Comparison of ENCODE assay signal across 9 cellular contexts in the genomic region with DNA sequence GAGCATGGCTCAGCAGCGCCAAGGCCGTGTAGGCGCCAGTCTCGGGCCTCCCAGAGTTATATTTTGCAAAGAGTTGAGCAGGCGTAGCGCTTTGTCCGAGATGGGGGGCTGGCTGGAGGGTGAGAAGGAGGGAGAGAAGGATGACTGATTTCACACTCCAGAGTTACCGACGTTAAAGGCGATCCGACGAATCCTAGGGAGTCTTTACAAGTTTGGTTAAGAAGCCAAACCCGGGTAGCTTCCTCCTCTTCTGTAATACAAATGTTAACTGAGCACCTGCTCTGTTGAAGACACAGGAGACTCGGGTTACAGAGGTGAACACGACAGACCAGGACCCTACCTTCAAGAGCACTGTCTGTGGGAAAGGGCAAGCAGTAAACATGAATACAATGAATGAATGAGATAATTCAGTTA. TPM values are rescaled to one million over a fixed set of nuclear protein-coding genes. Genes with fewer than 3 reads are reported as not detected.
DNase-seq lines count a peak whose midpoint lies in the region; ATAC-seq, FAIRE-seq and TF ChIP-seq lines count a peak whose summit lies in the region.
"Had no signal": no experiment of that assay in that cellular context is flagged by ENCODE, and none has a peak within 500 bp of the region (broad histone marks: within the 10 kb centered on the region; RNA-seq: fewer than 3 reads in every experiment).

No MANE protein-coding gene starts in this region.

- peak overlapping the region; percentile 100 for H3K27ac Mint-ChIP-seq in osteocyte (ENCODE audit: unreplicated experiment)

- H3K27me3 Mint-ChIP-seq in osteocyte (ENCODE audit: unreplicated experiment), result no peaks in the 10 kb centered on the region

- DNase-seq in DMS79 treated with DMSO at 0.1 percent for 48 hours (lab: John Stamatoyannopoulos, UW) (peak; percentile 57), NAMALWA (ENCODE audit: low spot score) (peak; percentile 61), osteocyte (ENCODE audit: extremely low spot score, unreplicated experiment) (no peak), H54 (ENCODE audit: insufficient read length, low spot score) (no peak), NCI-H1436 (lab: John Stamatoyannopoulos, UW) (no peak)

- peak overlapping the region; percentile 38 for H3K27ac ChIP-seq in ectodermal cell (ENCODE audit: insufficient read depth, low read depth, low read length, poor library complexity, severe bottlenecking)

- peak overlapping the region; percentile 62 for H3K4me3 ChIP-seq in ectodermal cell (ENCODE audit: insufficient read depth, low read depth, low read length)

- H3K4me3 Mint-ChIP-seq in osteocyte (ENCODE audit: unreplicated experiment), result peak overlapping the region; percentile 91

- no peak for TF ChIP-seq CTCF in osteocyte (IDR thresholded peaks at IDR 0.05)

- no peaks in the 10 kb centered on the region for H3K9me3 Mint-ChIP-seq in osteocyte (ENCODE audit: unreplicated experiment)

- FAIRE-seq in H54 (lab: Jason Lieb, UNC), result no peak

- H3K4me1 Mint-ChIP-seq in osteocyte (ENCODE audit: unreplicated experiment), result peaks cover 69% of the 10 kb centered on the region

- ATAC-seq in GM21526 (IDR thresholded peaks at IDR 0.05; ENCODE audit: low FRiP score, unreplicated experiment) (no peak), HG03039 (IDR thresholded peaks at IDR 0.05; ENCODE audit: unreplicated experiment) (no peak)

- H3K27me3 ChIP-seq in ectodermal cell (ENCODE audit: control insufficient read depth, insufficient read depth, low read length, poor library complexity, severe bottlenecking), result no peaks in the 10 kb centered on the region

- WGBS in ectodermal cell, 2 experiments, result 0 to 1% methylated on average over 15 of the region's 15 CpGs

- no peaks in the 10 kb centered on the region for H3K9me3 ChIP-seq in ectodermal cell (ENCODE audit: control insufficient read depth, low read length)

- H3K36me3 ChIP-seq in ectodermal cell (ENCODE audit: control insufficient read depth, insufficient read depth, low read length), result no peaks in the 10 kb centered on the region

- peaks cover 9% of the 10 kb centered on the region for H3K36me3 Mint-ChIP-seq in osteocyte (ENCODE audit: unreplicated experiment)

- H3K4me1 ChIP-seq in ectodermal cell (ENCODE audit: control insufficient read depth, insufficient read depth, low read length), result peaks cover 32% of the 10 kb centered on the region

- no peak for TF ChIP-seq POLR2A in H54 (IDR thresholded peaks at IDR 0.05; ENCODE audit: low read depth, low read length)

RNA-seq across cellular contexts. Expression of gene POLR2A, which starts 0.8 kb away (rescaled TPM):
- polyA plus RNA-seq in ectodermal cell (2013, experiment 1 of 4), result 121 TPM
- 137 TPM for polyA plus RNA-seq in ectodermal cell (2013, experiment 2 of 4)
- 94.1 TPM for polyA plus RNA-seq in ectodermal cell (2013, experiment 3 of 4)
- 105 TPM for polyA plus RNA-seq in ectodermal cell (2013, experiment 4 of 4)
- total RNA-seq in osteocyte, result 148 and 149 TPM in 2 replicates

RNA-seq across cellular contexts. Expression of gene SLC35G6, which starts 3.7 kb away (rescaled TPM):
- polyA plus RNA-seq in ectodermal cell (2013, experiment 1 of 4), result not detected
- not detected for polyA plus RNA-seq in ectodermal cell (2013, experiment 2 of 4)
- not detected for polyA plus RNA-seq in ectodermal cell (2013, experiment 3 of 4)
- not detected for polyA plus RNA-seq in ectodermal cell (2013, experiment 4 of 4)
- total RNA-seq in osteocyte, result not detected in 2 replicates
- total RNA-seq: RPMI7951 had no signal

RNA-seq across cellular contexts. Expression of gene ZBTB4, which starts 5.5 kb away (rescaled TPM):
- polyA plus RNA-seq in ectodermal cell (2013, experiment 1 of 4), result 17.5 TPM
- 20.2 TPM for polyA plus RNA-seq in ectodermal cell (2013, experiment 2 of 4)
- 16.7 TPM for polyA plus RNA-seq in ectodermal cell (2013, experiment 3 of 4)
- polyA plus RNA-seq in ectodermal cell (2013, experiment 4 of 4), result 18.4 TPM
- total RNA-seq in osteocyte, result 47.9 and 49.7 TPM in 2 replicates

RNA-seq across cellular contexts. Expression of gene CHRNB1, which starts 40.1 kb away (rescaled TPM):
- polyA plus RNA-seq in ectodermal cell (2013, experiment 1 of 4), result 16.4 TPM
- 19.3 TPM for polyA plus RNA-seq in ectodermal cell (2013, experiment 2 of 4)
- polyA plus RNA-seq in ectodermal cell (2013, experiment 3 of 4), result 16.1 TPM
- 15.9 TPM for polyA plus RNA-seq in ectodermal cell (2013, experiment 4 of 4)
- 9.3 and 11.0 TPM in 2 replicates for total RNA-seq in osteocyte

RNA-seq across cellular contexts. Expression of gene FGF11, which starts 45.7 kb away (rescaled TPM):
- 8.4 TPM for polyA plus RNA-seq in ectodermal cell (2013, experiment 1 of 4)
- polyA plus RNA-seq in ectodermal cell (2013, experiment 2 of 4), result 7.4 TPM
- 8.1 TPM for polyA plus RNA-seq in ectodermal cell (2013, experiment 3 of 4)
- 10.0 TPM for polyA plus RNA-seq in ectodermal cell (2013, experiment 4 of 4)
- total RNA-seq in osteocyte, result 1.3 and 1.5 TPM in 2 replicates

Comparison
In these comparisons a context has a peak if more than half of its experiments do, and no peak if none do; other contexts are left out.
1. DNase-seq: peak in DMS79 treated with DMSO at 0.1 percent for 48 hours (single experiment) and NAMALWA (single experiment); none in osteocyte (single experiment), H54 (single experiment) and NCI-H1436 (single experiment).